ENCODE assay signal across 19 cellular contexts in the genomic region with DNA sequence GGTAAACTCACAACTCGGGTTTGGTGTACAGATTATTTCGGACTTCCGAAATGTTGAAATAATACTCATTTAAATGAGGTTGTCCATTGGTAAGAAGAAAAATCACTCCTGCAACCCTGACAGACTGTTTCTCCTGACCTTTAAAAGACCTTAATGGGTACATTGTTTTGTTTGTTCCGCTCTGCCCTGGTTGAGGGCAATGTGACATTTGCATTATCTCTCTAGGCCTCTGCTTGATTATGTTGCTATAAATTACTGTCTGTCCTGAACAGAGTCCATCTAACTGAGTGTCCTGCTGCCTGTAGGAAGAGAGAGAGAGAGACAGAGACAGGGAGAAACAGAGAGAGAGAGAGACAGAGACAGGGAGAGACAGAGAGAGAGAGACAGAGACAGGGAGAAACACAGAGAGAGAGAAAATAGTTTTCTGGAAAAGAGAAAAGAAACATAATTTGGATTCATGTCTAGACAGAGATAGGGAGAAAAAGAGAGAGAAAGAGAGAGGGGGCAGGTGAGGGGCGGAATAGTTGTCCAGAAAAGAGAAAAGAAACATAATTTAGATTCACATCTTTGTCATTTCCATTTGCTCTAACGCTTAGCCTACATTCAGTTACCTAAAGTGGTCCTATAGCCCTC.
A peak's percentile ranks its signal among the peaks of the same experiment; 100 is the strongest.
DNase-seq lines count a peak whose midpoint lies in the region; ATAC-seq and TF ChIP-seq lines count a peak whose summit lies in the region.
"Had no signal": no experiment of that assay in that cellular context is flagged by ENCODE, and none has a peak within 500 bp of the region (broad histone marks: within the 10 kb centered on the region; RNA-seq: fewer than 3 reads in every experiment).

No MANE protein-coding gene starts in this region.

- DNase-seq in NCI-H526 treated with DMSO at 0.1 percent for 48 hours (lab: John Stamatoyannopoulos, UW) (peak; percentile 26), caudate nucleus (lab: John Stamatoyannopoulos, UW) (no peak), left ventricle myocardium superior (no peak), progenitor cell of endocrine pancreas (ENCODE audit: low spot score, unreplicated experiment) (no peak), Ammon's horn (ENCODE audit: low spot score) (no peak), HUDEP-2 (lab: John Stamatoyannopoulos, UW; ENCODE audit: unreplicated experiment in 76 of 76) (no peak)
- DNase-seq: DMS53; GM23248; KBM-7; NCI-H1092; NCI-H2227 treated with DMSO at 0.1 percent for 48 hours; NK-92 treated with Interleukin-12 subunit alpha and Interleukin-12 subunit beta, amount 100 ng/mL, for 24 hours; OCI-M1; RPMI8226 had no signal

- no peaks in the 10 kb centered on the region for H3K27me3 Mint-ChIP-seq in progenitor cell of endocrine pancreas

- ATAC-seq in left ventricle myocardium superior (peak; percentile 95), HG02623 (IDR thresholded peaks at IDR 0.05; ENCODE audit: unreplicated experiment) (no peak), HG03442 (IDR thresholded peaks at IDR 0.05; ENCODE audit: unreplicated experiment) (no peak)
- ATAC-seq: HCT116 had no signal

- H3K9me3 Mint-ChIP-seq in progenitor cell of endocrine pancreas (ENCODE audit: low read depth) = no peaks in the 10 kb centered on the region

- no peak overlapping the region for H3K4me3 Mint-ChIP-seq in progenitor cell of endocrine pancreas (ENCODE audit: low read depth)

- H3K4me1 Mint-ChIP-seq in progenitor cell of endocrine pancreas (ENCODE audit: low read depth) = peaks cover 6% of the 10 kb centered on the region

- intact Hi-C loops in left ventricle myocardium superior (cut with micrococcal nuclease) = no loop called here

- H3K27ac Mint-ChIP-seq in progenitor cell of endocrine pancreas = peak overlapping the region; percentile 42

- peak overlapping the region; percentile 67 for H3K27ac ChIP-seq in caudate nucleus (ENCODE audit: low read depth, low read length)
- H3K27ac ChIP-seq: BLaER1, GM23248, SK-N-MC had no signal

- TF ChIP-seq CTCF in progenitor cell of endocrine pancreas (IDR thresholded peaks at IDR 0.05; ENCODE audit: unreplicated experiment) = no peak

- H3K36me3 Mint-ChIP-seq in progenitor cell of endocrine pancreas (ENCODE audit: insufficient read depth) = peaks cover 2% of the 10 kb centered on the region
